Comparison of ENCODE assay signal across 18 cellular contexts in genomic region chr2:180376076-180376475, GRCh38.
"Had no signal": no experiment of that assay in that cellular context is flagged by ENCODE, and none has a peak within 500 bp of the region (broad histone marks: within the 10 kb centered on the region; RNA-seq: fewer than 3 reads in every experiment).

No MANE protein-coding gene starts in this region.

- ATAC-seq: activated naive CD8-positive, alpha-beta T cell treated with anti-CD3 and anti-CD28 coated beads, Interleukin-2, amount 50 U/mL, for 24 hours; activated T-helper 17 cell treated with anti-CD3 and anti-CD28 coated beads, Interleukin-2, amount 50 U/mL, for 72 hours; naive thymus-derived CD8-positive, alpha-beta T cell had no signal

- H3K9me3 ChIP-seq: ascending aorta, neutrophil, stomach, testis, upper lobe of left lung had no signal

- H3K27me3 ChIP-seq: ascending aorta, cardiac muscle cell, neutrophil, stomach, testis, upper lobe of left lung had no signal

- H3K9ac ChIP-seq: parathyroid adenoma had no signal

- H3K36me3 ChIP-seq: ascending aorta, cardiac muscle cell, left ventricle myocardium inferior, neutrophil, stomach, upper lobe of left lung, WERI-Rb-1 had no signal

- H3K4me3 ChIP-seq: ascending aorta, cardiac muscle cell, left ventricle myocardium inferior, stomach, testis, upper lobe of left lung had no signal

- H3K4me1 ChIP-seq: ascending aorta, left ventricle myocardium inferior, parathyroid adenoma, stomach, testis, upper lobe of left lung had no signal

- DNase-seq: activated CD4-positive, alpha-beta T cell treated with anti-CD3 and anti-CD28 coated beads, Interleukin-2, amount 50 U/mL, for 48 hours; activated naive CD4-positive, alpha-beta T cell treated with anti-CD3 and anti-CD28 coated beads for 36 hours; activated naive CD8-positive, alpha-beta T cell treated with anti-CD3 and anti-CD28 coated beads, Interleukin-2, amount 50 U/mL, for 24 hours; erythroblast; hypothalamus; left ventricle myocardium inferior; naive thymus-derived CD8-positive, alpha-beta T cell; stimulated activated CD4-positive, alpha-beta T cell treated with anti-CD3 and anti-CD28 coated beads, Interleukin-12 subunit alpha, Interleukin-12 subunit beta, amount 100 ng/mL, for 4 hours; stimulated activated CD4-positive, alpha-beta T cell treated with anti-CD3 and anti-CD28 coated beads, Interleukin-2, amount 100 ng/mL, for 24 hours; stomach; testis; upper lobe of left lung; WERI-Rb-1 had no signal

- H3K27ac ChIP-seq: ascending aorta, cardiac muscle cell, left ventricle myocardium inferior, neutrophil, parathyroid adenoma, stomach, testis, upper lobe of left lung, WERI-Rb-1 had no signal

- H3K79me2 ChIP-seq: parathyroid adenoma had no signal
